Comparison of ENCODE assay signal across 18 cellular contexts in the genomic region with DNA sequence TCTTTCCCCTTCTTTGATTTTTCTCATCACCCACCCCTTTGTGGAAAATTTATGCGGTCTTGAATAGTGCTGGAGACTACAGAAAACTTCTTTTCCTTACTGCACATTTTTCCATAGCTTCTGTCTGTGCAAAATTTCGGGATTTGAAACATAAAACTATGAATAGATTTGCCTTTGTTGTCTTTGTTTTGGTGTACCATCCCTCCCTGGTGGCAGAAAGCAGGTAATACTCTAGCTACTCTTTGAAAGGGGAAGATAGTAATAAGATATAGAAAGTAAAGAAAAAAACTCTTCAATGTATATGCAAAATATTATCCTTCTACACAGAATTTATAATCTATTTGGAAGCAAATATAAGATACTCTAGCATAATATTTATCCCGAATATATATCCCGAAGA.
A peak's percentile ranks its signal among the peaks of the same experiment; 100 is the strongest.
DNase-seq lines count a peak whose midpoint lies in the region; ATAC-seq and TF ChIP-seq lines count a peak whose summit lies in the region.
"Had no signal": no experiment of that assay in that cellular context is flagged by ENCODE, and none has a peak within 500 bp of the region (broad histone marks: within the 10 kb centered on the region; RNA-seq: fewer than 3 reads in every experiment).

No MANE protein-coding gene starts in this region.

- H3K9me3 ChIP-seq in gastroesophageal sphincter: no peaks in the 10 kb centered on the region
- no peaks in the 10 kb centered on the region for H3K9me3 ChIP-seq in stomach
- H3K9me3 ChIP-seq: right atrium auricular region had no signal

- DNase-seq in AG10803 (ENCODE audit: low read depth) (peak; percentile 2), SK-MEL-5 (ENCODE audit: low read depth, low spot score) (peak; percentile 5), NCI-H1436 treated with DMSO at 0.1 percent for 48 hours (lab: John Stamatoyannopoulos, UW) (no peak), stomach (no peak), G401 (ENCODE audit: low spot score) (no peak), left ventricle myocardium superior (no peak)
- DNase-seq: activated CD4-positive, alpha-beta T cell treated with anti-CD3 and anti-CD28 coated beads for 36 hours; activated T-cell treated with anti-CD3 and anti-CD28 coated beads, Interleukin-2, amount 50 U/mL, for 48 hours; effector CD4-positive, alpha-beta T cell; GDM1; head of caudate nucleus; kidney glomerular epithelial cell; naive B cell; stimulated activated naive CD8-positive, alpha-beta T cell treated with anti-CD3 and anti-CD28 coated beads, Interleukin-15, Interleukin-2, amounts not matched to agents 100 U/mL and 50 U/mL, for 24 hours; T-helper 17 cell had no signal

- in situ Hi-C loops in SK-MEL-5 (cut with HindIII; ENCODE audit: low pct_unique_long_range_greater_than_20kb, low sequenced_read_pairs) (no loop called here), G401 (cut with HindIII; ENCODE audit: low sequenced_read_pairs) (no loop called here)

- H3K27ac ChIP-seq in gastroesophageal sphincter (no peak overlapping the region), stomach (no peak overlapping the region)
- H3K27ac ChIP-seq: right atrium auricular region had no signal

- no peak for TF ChIP-seq EP300 in gastroesophageal sphincter (IDR thresholded peaks at IDR 0.05)
- TF ChIP-seq EP300 in stomach (IDR thresholded peaks at IDR 0.05): no peak

- H3K36me3 ChIP-seq in gastroesophageal sphincter (no peaks in the 10 kb centered on the region), stomach (no peaks in the 10 kb centered on the region)
- H3K36me3 ChIP-seq: right atrium auricular region had no signal

- H3K4me3 ChIP-seq in AG10803 (ENCODE audit: low read length) (no peak overlapping the region), gastroesophageal sphincter (no peak overlapping the region), stomach (no peak overlapping the region)
- H3K4me3 ChIP-seq: right atrium auricular region had no signal

- intact Hi-C loops in stomach (cut with DNase I; ENCODE audit: low total_unique reads): no loop called here
- intact Hi-C loops in left ventricle myocardium superior (cut with micrococcal nuclease): no loop called here

- WGBS in gastroesophageal sphincter (ENCODE audit: low coverage in 1 of 2), 2 donors: 67 to 70% methylated on average over 3 to 4 of the region's 4 CpGs
- WGBS in stomach, 5 donors: 79 to 86% (median 84%) methylated on average over 4 of the region's 4 CpGs

- no peaks in the 10 kb centered on the region for H3K4me1 ChIP-seq in gastroesophageal sphincter
- no peaks in the 10 kb centered on the region for H3K4me1 ChIP-seq in stomach
- H3K4me1 ChIP-seq: right atrium auricular region had no signal

- ATAC-seq in GM18502 (IDR thresholded peaks at IDR 0.05; ENCODE audit: poor library complexity, unreplicated experiment) (peak; percentile 48), gastroesophageal sphincter (no peak), left ventricle myocardium superior (no peak)
- ATAC-seq: activated CD4-positive, alpha-beta T cell treated with anti-CD3 and anti-CD28 coated beads for 36 hours; stimulated activated naive CD8-positive, alpha-beta T cell treated with anti-CD3 and anti-CD28 coated beads, Interleukin-15, Interleukin-2, amounts not matched to agents 100 U/mL and 50 U/mL, for 24 hours; T-helper 17 cell had no signal

- TF ChIP-seq POLR2A in gastroesophageal sphincter (IDR thresholded peaks at IDR 0.05): no peak
- TF ChIP-seq POLR2A in stomach (IDR thresholded peaks at IDR 0.05): no peak

- H3K27me3 ChIP-seq in gastroesophageal sphincter: no peaks in the 10 kb centered on the region
- H3K27me3 ChIP-seq in stomach: no peaks in the 10 kb centered on the region
- H3K27me3 ChIP-seq: right atrium auricular region had no signal

- TF ChIP-seq CTCF in AG10803 (conservative IDR thresholded peaks at IDR 0.05; ENCODE audit: low read length) (peak; percentile 40), gastroesophageal sphincter (IDR thresholded peaks at IDR 0.05) (peak; percentile 9 to 37 (median 35)), stomach (IDR thresholded peaks at IDR 0.05) (no peak)

Comparison
In these comparisons a context has a peak if more than half of its experiments do, and no peak if none do; other contexts are left out.
1. DNase-seq: peak in AG10803 (single experiment) and SK-MEL-5 (single experiment); none in NCI-H1436 treated with DMSO at 0.1 percent for 48 hours (single experiment), stomach (single experiment), G401 (single experiment) and left ventricle myocardium superior (single experiment).
2. CTCF ChIP-seq: peak in AG10803 (single experiment) and gastroesophageal sphincter (4 of 4); none in stomach (0 of 7).